In genomic region chr13:28313579-28313978, GRCh38 we compare ENCODE assay signal across 8 cellular contexts.
DNase-seq lines count a peak whose midpoint lies in the region; ATAC-seq and TF ChIP-seq lines count a peak whose summit lies in the region.

No MANE protein-coding gene starts in this region.

- no peak overlapping the region for H3K27ac Mint-ChIP-seq in activated CD4-positive, alpha-beta T cell treated with anti-CD3 and anti-CD28 coated beads for 36 hours
- no peak overlapping the region for H3K27ac Mint-ChIP-seq in neural crest cell (ENCODE audit: unreplicated experiment)

- H3K9me3 Mint-ChIP-seq in activated CD4-positive, alpha-beta T cell treated with anti-CD3 and anti-CD28 coated beads for 36 hours (ENCODE audit: low read depth): no peaks in the 10 kb centered on the region
- no peaks in the 10 kb centered on the region for H3K9me3 Mint-ChIP-seq in neural crest cell

- CTCF ChIA-PET in activated CD4-positive, alpha-beta T cell treated with anti-CD3 and anti-CD28 coated beads for 36 hours (lab: Charles Lee): interaction anchor here (0.8 kb wide), 1 partner anchor 483 kb away, joined by 3 read pairs; no protein-coding TSS in a partner anchor

- H3K9me3 ChIP-seq in aorta (ENCODE audit: control insufficient read depth, low read length): no peaks in the 10 kb centered on the region

- WGBS in aorta, 2 donors: 94 to 96% methylated on average over 6 of the region's 6 CpGs

- TF ChIP-seq CTCF in neural crest cell (conservative IDR thresholded peaks at IDR 0.05): peak; percentile 20

- H3K27me3 ChIP-seq in aorta (ENCODE audit: control insufficient read depth in 1 of 2, insufficient read depth in 2 of 2, low read length in 1 of 2): no peaks in the 10 kb centered on the region

- ATAC-seq in activated CD4-positive, alpha-beta T cell treated with anti-CD3 and anti-CD28 coated beads for 36 hours: peak; percentile 47
- no peak for ATAC-seq in aorta (ENCODE audit: low FRiP score)

- no peak overlapping the region for H3K27ac ChIP-seq in aorta (ENCODE audit: low read depth in 1 of 2, low read length in 2 of 2)

- no peaks in the 10 kb centered on the region for H3K27me3 Mint-ChIP-seq in activated CD4-positive, alpha-beta T cell treated with anti-CD3 and anti-CD28 coated beads for 36 hours
- no peaks in the 10 kb centered on the region for H3K27me3 Mint-ChIP-seq in neural crest cell (ENCODE audit: low read depth)

- H3K4me1 Mint-ChIP-seq in activated CD4-positive, alpha-beta T cell treated with anti-CD3 and anti-CD28 coated beads for 36 hours: no peaks in the 10 kb centered on the region
- peaks cover 13% of the 10 kb centered on the region for H3K4me1 Mint-ChIP-seq in neural crest cell

- no peak overlapping the region for H3K4me3 ChIP-seq in aorta (ENCODE audit: low read length in 2 of 2)

- no peaks in the 10 kb centered on the region for H3K36me3 Mint-ChIP-seq in activated CD4-positive, alpha-beta T cell treated with anti-CD3 and anti-CD28 coated beads for 36 hours (ENCODE audit: low read depth)
- H3K36me3 Mint-ChIP-seq in neural crest cell (ENCODE audit: low read depth): no peaks in the 10 kb centered on the region

- no peak overlapping the region for H3K4me3 Mint-ChIP-seq in activated CD4-positive, alpha-beta T cell treated with anti-CD3 and anti-CD28 coated beads for 36 hours
- H3K4me3 Mint-ChIP-seq in neural crest cell: no peak overlapping the region

- H3K36me3 ChIP-seq in aorta (ENCODE audit: control insufficient read depth in 1 of 2, insufficient read depth in 2 of 2, low read length in 1 of 2): no peaks in the 10 kb centered on the region

- intact Hi-C loops in activated CD4-positive, alpha-beta T cell treated with anti-CD3 and anti-CD28 coated beads for 36 hours (cut with DNase I, micrococcal nuclease): no loop called here
- intact Hi-C loops in aorta (cut with DNase I): no loop called here

- DNase-seq in activated CD4-positive, alpha-beta T cell treated with anti-CD3 and anti-CD28 coated beads for 36 hours: peak; percentile 55
- no peak for DNase-seq in activated CD4-positive, alpha-beta T cell treated with anti-CD3 and anti-CD28 coated beads, Interleukin-2, amount 50 U/mL, for 4 hours
- DNase-seq in HT1080 (ENCODE audit: low read depth): peak; percentile 10
- peak; percentile 60 for DNase-seq in amniotic epithelial cell (ENCODE audit: low read depth)
- DNase-seq in neural crest cell (ENCODE audit: low read depth, low spot score): no peak
- DNase-seq in hypothalamus (lab: John Stamatoyannopoulos, UW): no peak
- no peak for DNase-seq in aorta
- no peak for DNase-seq in HPDE6-E6E7 (ENCODE audit: extremely low spot score)

- H3K4me1 ChIP-seq in aorta (ENCODE audit: control insufficient read depth in 1 of 2, insufficient read depth in 2 of 2, low read length in 2 of 2): no peaks in the 10 kb centered on the region

- POLR2A ChIA-PET in activated CD4-positive, alpha-beta T cell treated with anti-CD3 and anti-CD28 coated beads for 36 hours (lab: Charles Lee): no interaction called here

Comparison
In these comparisons a context has a peak if more than half of its experiments do, and no peak if none do; other contexts are left out.
1. DNase-seq: peak in activated CD4-positive, alpha-beta T cell treated with anti-CD3 and anti-CD28 coated beads for 36 hours (single experiment), HT1080 (single experiment) and amniotic epithelial cell (single experiment); none in activated CD4-positive, alpha-beta T cell treated with anti-CD3 and anti-CD28 coated beads, Interleukin-2, amount 50 U/mL, for 4 hours (0 of 2), neural crest cell (single experiment), hypothalamus (0 of 51), aorta (0 of 2) and HPDE6-E6E7 (single experiment).